Comparison of ENCODE assay signal across 31 cellular contexts in the genomic region with DNA sequence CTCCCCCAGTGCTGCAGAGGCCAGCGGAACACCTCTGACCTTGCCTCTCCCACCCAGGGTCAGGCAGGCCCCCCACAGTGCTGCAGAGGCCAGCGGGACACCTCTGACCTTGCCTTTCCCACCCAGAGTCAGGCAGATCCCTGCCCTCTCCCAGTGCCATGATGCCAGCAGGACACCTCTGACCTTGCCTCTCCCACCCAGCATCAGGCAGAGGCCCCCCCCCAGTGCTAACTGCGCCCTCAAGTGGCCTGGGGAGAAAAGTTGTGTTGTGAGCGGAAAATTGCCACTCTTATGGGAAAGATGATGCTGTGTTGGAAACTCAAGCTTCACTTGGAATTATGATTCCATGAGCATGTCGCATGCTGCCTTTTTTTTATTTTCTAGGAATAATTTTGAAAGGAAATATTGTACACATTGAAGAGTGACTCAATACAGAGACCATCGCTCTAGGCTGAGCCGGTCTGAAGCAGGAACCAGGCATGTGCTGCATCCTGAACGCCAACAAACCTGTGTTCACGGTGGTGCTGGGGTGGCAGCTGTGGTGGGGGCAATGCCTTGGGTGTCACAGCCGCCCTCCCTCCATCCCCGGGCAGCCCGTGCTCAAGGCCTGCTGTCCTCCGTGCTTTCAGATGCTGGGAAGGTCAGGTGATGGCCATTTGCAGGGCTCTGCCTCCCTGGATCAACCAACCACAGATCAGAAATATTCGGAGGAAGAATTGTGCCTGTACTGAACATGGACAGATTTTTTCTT.
DNase-seq lines count a peak whose midpoint lies in the region; ATAC-seq and TF ChIP-seq lines count a peak whose summit lies in the region.
"Had no signal": no experiment of that assay in that cellular context is flagged by ENCODE, and none has a peak within 500 bp of the region (broad histone marks: within the 10 kb centered on the region; RNA-seq: fewer than 3 reads in every experiment).

No MANE protein-coding gene starts in this region.

- H3K27me3 Mint-ChIP-seq in chondrocyte (ENCODE audit: low read depth): peaks cover 13% of the 10 kb centered on the region
- H3K27me3 Mint-ChIP-seq in type B pancreatic cell: peaks cover 37% of the 10 kb centered on the region

- H3K56ac ChIP-seq in mesendoderm (ENCODE audit: low read length): no peak overlapping the region

- no peaks in the 10 kb centered on the region for H3K36me3 ChIP-seq in mesendoderm (ENCODE audit: control insufficient read depth, insufficient read depth, low read length)
- H3K36me3 ChIP-seq: upper lobe of left lung had no signal

- no peak overlapping the region for H3K4me2 ChIP-seq in mesendoderm (ENCODE audit: low read length)
- H3K4me2 ChIP-seq: hepatocyte, PC-9 had no signal

- H3K4me1 Mint-ChIP-seq in chondrocyte (ENCODE audit: low read depth): peaks cover 6% of the 10 kb centered on the region
- peaks cover 34% of the 10 kb centered on the region for H3K4me1 Mint-ChIP-seq in type B pancreatic cell (ENCODE audit: unreplicated experiment)
- H3K4me1 Mint-ChIP-seq: activated T-helper 17 cell treated with anti-CD3 and anti-CD28 coated beads, Interleukin-2, amount 50 U/mL, for 72 hours had no signal

- H3K36me3 Mint-ChIP-seq in chondrocyte (ENCODE audit: low read depth) (no peaks in the 10 kb centered on the region), type B pancreatic cell (no peaks in the 10 kb centered on the region)
- H3K36me3 Mint-ChIP-seq: activated CD4-positive, alpha-beta memory T cell treated with anti-CD3 and anti-CD28 coated beads for 36 hours; natural killer cell treated with Interleukin-12 subunit alpha and Interleukin-12 subunit beta and Interleukin-15 and Interleukin-18, amount 100 ng/mL, for 72 hours had no signal

- no peaks in the 10 kb centered on the region for H3K27me3 ChIP-seq in mesendoderm (ENCODE audit: insufficient read depth, low read length, poor library complexity)
- H3K27me3 ChIP-seq: upper lobe of left lung had no signal

- H3K79me2 ChIP-seq in mesendoderm (ENCODE audit: control insufficient read depth, insufficient read depth, low read length): no peaks in the 10 kb centered on the region
- H3K79me2 ChIP-seq: hepatocyte had no signal

- H3K27ac ChIP-seq in mesendoderm (ENCODE audit: low read depth, low read length): no peak overlapping the region
- H3K27ac ChIP-seq: hepatocyte, HL-60, PC-9, upper lobe of left lung had no signal

- H3K4ac ChIP-seq in mesendoderm (ENCODE audit: low read depth, low read length): no peak overlapping the region

- no peaks in the 10 kb centered on the region for H3K79me1 ChIP-seq in mesendoderm (ENCODE audit: low read length)

- intact Hi-C loops in cardiac septum (cut with DNase I): no loop called here
- intact Hi-C loops in Right ventricle myocardium inferior (cut with DNase I): no loop called here

- H3K18ac ChIP-seq in mesendoderm (ENCODE audit: low read length): no peak overlapping the region

- no peak overlapping the region for H3K4me3 Mint-ChIP-seq in chondrocyte (ENCODE audit: unreplicated experiment)
- H3K4me3 Mint-ChIP-seq in type B pancreatic cell: no peak overlapping the region
- H3K4me3 Mint-ChIP-seq: activated CD4-positive, alpha-beta memory T cell treated with anti-CD3 and anti-CD28 coated beads for 36 hours; activated T-helper 17 cell treated with anti-CD3 and anti-CD28 coated beads, Interleukin-2, amount 50 U/mL, for 72 hours; natural killer cell treated with Interleukin-12 subunit alpha and Interleukin-12 subunit beta and Interleukin-15 and Interleukin-18, amount 100 ng/mL, for 72 hours had no signal

- H3K9ac ChIP-seq in mesendoderm (ENCODE audit: low read length): no peak overlapping the region

- ATAC-seq in Right ventricle myocardium inferior (no peak), GM18870 (IDR thresholded peaks at IDR 0.05; ENCODE audit: unreplicated experiment) (no peak)
- ATAC-seq: activated T-helper 17 cell treated with anti-CD3 and anti-CD28 coated beads, Interleukin-2, amount 50 U/mL, for 72 hours; esophagus mucosa; left ventricle myocardium superior; natural killer cell treated with Interleukin-12 subunit alpha and Interleukin-12 subunit beta and Interleukin-15 and Interleukin-18, amount 100 ng/mL, for 72 hours had no signal

- H3K4me1 ChIP-seq in mesendoderm (ENCODE audit: control insufficient read depth, low read depth, low read length): peaks cover 3% of the 10 kb centered on the region
- H3K4me1 ChIP-seq: upper lobe of left lung had no signal

- no peak overlapping the region for H4K5ac ChIP-seq in mesendoderm (ENCODE audit: low read length)

- no peak overlapping the region for H3K27ac Mint-ChIP-seq in chondrocyte (ENCODE audit: unreplicated experiment)
- H3K27ac Mint-ChIP-seq in type B pancreatic cell: no peak overlapping the region
- H3K27ac Mint-ChIP-seq: activated CD4-positive, alpha-beta memory T cell treated with anti-CD3 and anti-CD28 coated beads for 36 hours; activated T-helper 17 cell treated with anti-CD3 and anti-CD28 coated beads, Interleukin-2, amount 50 U/mL, for 72 hours; natural killer cell treated with Interleukin-12 subunit alpha and Interleukin-12 subunit beta and Interleukin-15 and Interleukin-18, amount 100 ng/mL, for 72 hours had no signal

- H2BK5ac ChIP-seq in mesendoderm (ENCODE audit: low read length): no peak overlapping the region

- DNase-seq in cardiac septum (ENCODE audit: low spot score): peak; percentile 36
- no peak for DNase-seq in Right ventricle myocardium inferior (ENCODE audit: missing footprints)
- DNase-seq in chondrocyte (ENCODE audit: low spot score): peak; percentile 57
- peak; percentile 43 for DNase-seq in mesendoderm
- no peak for DNase-seq in type B pancreatic cell (ENCODE audit: extremely low spot score, unreplicated experiment)
- no peak for DNase-seq in NCI-H1105 (lab: John Stamatoyannopoulos, UW)
- no peak for DNase-seq in ecto neural progenitor cell (ENCODE audit: low spot score)
- DNase-seq: 8988T; activated CD4-positive, alpha-beta memory T cell treated with anti-CD3 and anti-CD28 coated beads for 36 hours; activated CD4-positive, CD25-positive, alpha-beta regulatory T cell; activated CD8-positive, alpha-beta memory T cell treated with anti-CD3 and anti-CD28 coated beads, Interleukin-2, amount 50 U/mL, for 48 hours; effector memory CD4-positive, alpha-beta T cell; foreskin melanocyte; left ventricle myocardium superior; NCI-H1105 treated with DMSO at 0.1 percent for 48 hours; NCI-H2029 treated with DMSO at 0.1 percent for 48 hours; NCI-H2227 treated with DMSO at 0.1 percent for 48 hours; NCI-H748 treated with DMSO at 0.1 percent for 48 hours; PC-9; posterior cingulate gyrus; SHP77 treated with DMSO at 0.1 percent for 48 hours; stimulated activated CD8-positive, alpha-beta memory T cell treated with anti-CD3 and anti-CD28 coated beads, Interleukin-4, amount 100 ng/mL, for 48 hours; SW 1271; T1000; upper lobe of left lung had no signal

- no peak overlapping the region for H2BK120ac ChIP-seq in mesendoderm (ENCODE audit: low read depth, low read length)

- H3K9me3 Mint-ChIP-seq in chondrocyte (ENCODE audit: low read depth) (no peaks in the 10 kb centered on the region), type B pancreatic cell (no peaks in the 10 kb centered on the region)
- H3K9me3 Mint-ChIP-seq: activated CD4-positive, alpha-beta memory T cell treated with anti-CD3 and anti-CD28 coated beads for 36 hours; activated T-helper 17 cell treated with anti-CD3 and anti-CD28 coated beads, Interleukin-2, amount 50 U/mL, for 72 hours; natural killer cell treated with Interleukin-12 subunit alpha and Interleukin-12 subunit beta and Interleukin-15 and Interleukin-18, amount 100 ng/mL, for 72 hours had no signal

- no CpG with 5 or more reads among the region's 14 CpGs for WGBS in mesendoderm (ENCODE audit: extremely low coverage, insufficient coverage, low lambda C conversion rate)

- no peak overlapping the region for H3K23ac ChIP-seq in mesendoderm (ENCODE audit: low read length)

- H4K8ac ChIP-seq in mesendoderm (ENCODE audit: low read depth, low read length): no peak overlapping the region

- no peak overlapping the region for H2AK5ac ChIP-seq in mesendoderm (ENCODE audit: low read length)

- H3K4me3 ChIP-seq in mesendoderm (ENCODE audit: low read length): no peak overlapping the region
- H3K4me3 ChIP-seq: hepatocyte, PC-9, upper lobe of left lung had no signal

- no peak overlapping the region for H2BK15ac ChIP-seq in mesendoderm (replicated peaks; ENCODE audit: low read depth)

- TF ChIP-seq CTCF in chondrocyte (IDR thresholded peaks at IDR 0.05) (peak; percentile 9), type B pancreatic cell (conservative IDR thresholded peaks at IDR 0.05) (peak; percentile 50)

Comparison
In these comparisons a context has a peak if more than half of its experiments do, and no peak if none do; other contexts are left out.
1. DNase-seq: peak in cardiac septum (single experiment), chondrocyte (single experiment) and mesendoderm (single experiment); none in Right ventricle myocardium inferior (single experiment), type B pancreatic cell (single experiment), NCI-H1105 (single experiment) and ecto neural progenitor cell (single experiment).